Comparison of ENCODE assay signal across 1 cellular context in genomic region chr6:138569970-138570715, GRCh38.
TF ChIP-seq lines count a peak whose summit lies in the region.

No MANE protein-coding gene starts in this region.

TF ChIP-seq in HepG2, 621 proteins besides CTCF, POLR2A, EP300 and RAD21 (continued from another document and continues in another):
- TF ChIP-seq PATZ1 (CRISPR knock-in tag; IDR thresholded peaks at IDR 0.05), result no peak
- no peak for TF ChIP-seq ZSCAN9 (CRISPR knock-in tag; IDR thresholded peaks at IDR 0.05; ENCODE audit: borderline replicate concordance)
- no peak for TF ChIP-seq YY1 (IDR thresholded peaks at IDR 0.05; ENCODE audit: insufficient read depth, insufficient replicate concordance, low read depth, low read length)
- TF ChIP-seq, protein P1, sequence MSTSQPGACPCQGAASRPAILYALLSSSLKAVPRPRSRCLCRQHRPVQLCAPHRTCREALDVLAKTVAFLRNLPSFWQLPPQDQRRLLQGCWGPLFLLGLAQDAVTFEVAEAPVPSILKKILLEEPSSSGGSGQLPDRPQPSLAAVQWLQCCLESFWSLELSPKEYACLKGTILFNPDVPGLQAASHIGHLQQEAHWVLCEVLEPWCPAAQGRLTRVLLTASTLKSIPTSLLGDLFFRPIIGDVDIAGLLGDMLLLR (CRISPR knock-in tag; IDR thresholded peaks at IDR 0.05), result no peak
- no peak for TF ChIP-seq DBP (CRISPR knock-in tag; IDR thresholded peaks at IDR 0.05; ENCODE audit: not compliant biosample characterization)
- TF ChIP-seq TBL1XR1 (IDR thresholded peaks at IDR 0.05; ENCODE audit: borderline replicate concordance, low read length, partially characterized antibody), result no peak
- no peak for TF ChIP-seq POGK (CRISPR knock-in tag; conservative IDR thresholded peaks at IDR 0.05)
- no peak for TF ChIP-seq ZNF281 (CRISPR knock-in tag; IDR thresholded peaks at IDR 0.05; ENCODE audit: borderline replicate concordance)
- TF ChIP-seq MBNL3 (CRISPR knock-in tag; conservative IDR thresholded peaks at IDR 0.05), result no peak
- TF ChIP-seq ZEB1 (IDR thresholded peaks at IDR 0.05; ENCODE audit: insufficient replicate concordance, low read depth), result no peak
- TF ChIP-seq HNF1A (IDR thresholded peaks at IDR 0.05; ENCODE audit: low read depth), result no peak
- peak; percentile 44; the same call in 1 of the 2 replicates for TF ChIP-seq HNF1A (CRISPR knock-in tag; IDR thresholded peaks at IDR 0.05; ENCODE audit: borderline replicate concordance)
- no peak for TF ChIP-seq ZNF234 (CRISPR knock-in tag; conservative IDR thresholded peaks at IDR 0.05)
- TF ChIP-seq TMF1 (CRISPR knock-in tag; IDR thresholded peaks at IDR 0.05; ENCODE audit: low read depth), result no peak
- no peak for TF ChIP-seq HCFC1 (IDR thresholded peaks at IDR 0.05; ENCODE audit: low read depth, low read length)
- no peak for TF ChIP-seq XRCC5 (optimal IDR thresholded peaks at IDR 0.05; ENCODE audit: low read length)
- no peak for TF ChIP-seq ZNF383 (CRISPR knock-in tag; IDR thresholded peaks at IDR 0.05; ENCODE audit: borderline replicate concordance)
- TF ChIP-seq ZNF567 (CRISPR knock-in tag; IDR thresholded peaks at IDR 0.05; ENCODE audit: borderline replicate concordance), result no peak
- no peak for TF ChIP-seq ZNF547 (CRISPR knock-in tag; IDR thresholded peaks at IDR 0.05)
- TF ChIP-seq, protein P2, sequence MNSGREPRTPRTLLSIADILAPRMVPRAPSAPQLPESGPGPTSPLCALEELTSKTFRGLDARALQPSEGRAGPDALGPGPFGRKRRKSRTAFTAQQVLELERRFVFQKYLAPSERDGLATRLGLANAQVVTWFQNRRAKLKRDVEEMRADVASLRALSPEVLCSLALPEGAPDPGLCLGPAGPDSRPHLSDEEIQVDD (CRISPR knock-in tag; IDR thresholded peaks at IDR 0.05; ENCODE audit: borderline replicate concordance), result no peak
- no peak for TF ChIP-seq GPBP1L1 (CRISPR knock-in tag; IDR thresholded peaks at IDR 0.05)
- TF ChIP-seq ZBTB39 (CRISPR knock-in tag; IDR thresholded peaks at IDR 0.05), result no peak
- TF ChIP-seq, protein P3, sequence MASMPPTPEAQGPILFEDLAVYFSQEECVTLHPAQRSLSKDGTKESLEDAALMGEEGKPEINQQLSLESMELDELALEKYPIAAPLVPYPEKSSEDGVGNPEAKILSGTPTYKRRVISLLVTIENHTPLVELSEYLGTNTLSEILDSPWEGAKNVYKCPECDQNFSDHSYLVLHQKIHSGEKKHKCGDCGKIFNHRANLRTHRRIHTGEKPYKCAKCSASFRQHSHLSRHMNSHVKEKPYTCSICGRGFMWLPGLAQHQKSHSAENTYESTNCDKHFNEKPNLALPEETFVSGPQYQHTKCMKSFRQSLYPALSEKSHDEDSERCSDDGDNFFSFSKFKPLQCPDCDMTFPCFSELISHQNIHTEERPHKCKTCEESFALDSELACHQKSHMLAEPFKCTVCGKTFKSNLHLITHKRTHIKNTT (CRISPR knock-in tag; IDR thresholded peaks at IDR 0.05), result no peak
- TF ChIP-seq ATF7-NPFF (CRISPR knock-in tag; IDR thresholded peaks at IDR 0.05; ENCODE audit: low read depth), result no peak
- no peak for TF ChIP-seq BORCS8-MEF2B (CRISPR knock-in tag; IDR thresholded peaks at IDR 0.05)
- TF ChIP-seq, protein P4, sequence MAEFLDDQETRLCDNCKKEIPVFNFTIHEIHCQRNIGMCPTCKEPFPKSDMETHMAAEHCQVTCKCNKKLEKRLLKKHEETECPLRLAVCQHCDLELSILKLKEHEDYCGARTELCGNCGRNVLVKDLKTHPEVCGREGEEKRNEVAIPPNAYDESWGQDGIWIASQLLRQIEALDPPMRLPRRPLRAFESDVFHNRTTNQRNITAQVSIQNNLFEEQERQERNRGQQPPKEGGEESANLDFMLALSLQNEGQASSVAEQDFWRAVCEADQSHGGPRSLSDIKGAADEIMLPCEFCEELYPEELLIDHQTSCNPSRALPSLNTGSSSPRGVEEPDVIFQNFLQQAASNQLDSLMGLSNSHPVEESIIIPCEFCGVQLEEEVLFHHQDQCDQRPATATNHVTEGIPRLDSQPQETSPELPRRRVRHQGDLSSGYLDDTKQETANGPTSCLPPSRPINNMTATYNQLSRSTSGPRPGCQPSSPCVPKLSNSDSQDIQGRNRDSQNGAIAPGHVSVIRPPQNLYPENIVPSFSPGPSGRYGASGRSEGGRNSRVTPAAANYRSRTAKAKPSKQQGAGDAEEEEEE (CRISPR knock-in tag; IDR thresholded peaks at IDR 0.05; ENCODE audit: borderline replicate concordance), result no peak
- TF ChIP-seq ZNF558 (CRISPR knock-in tag; IDR thresholded peaks at IDR 0.05; ENCODE audit: borderline replicate concordance), result no peak
- no peak for TF ChIP-seq ZBTB21 (CRISPR knock-in tag; IDR thresholded peaks at IDR 0.05)
- TF ChIP-seq MTF2 (CRISPR knock-in tag; IDR thresholded peaks at IDR 0.05; ENCODE audit: borderline replicate concordance), result no peak
- TF ChIP-seq SPEN (CRISPR knock-in tag; IDR thresholded peaks at IDR 0.05; ENCODE audit: low read depth), result no peak
- TF ChIP-seq, protein P5, sequence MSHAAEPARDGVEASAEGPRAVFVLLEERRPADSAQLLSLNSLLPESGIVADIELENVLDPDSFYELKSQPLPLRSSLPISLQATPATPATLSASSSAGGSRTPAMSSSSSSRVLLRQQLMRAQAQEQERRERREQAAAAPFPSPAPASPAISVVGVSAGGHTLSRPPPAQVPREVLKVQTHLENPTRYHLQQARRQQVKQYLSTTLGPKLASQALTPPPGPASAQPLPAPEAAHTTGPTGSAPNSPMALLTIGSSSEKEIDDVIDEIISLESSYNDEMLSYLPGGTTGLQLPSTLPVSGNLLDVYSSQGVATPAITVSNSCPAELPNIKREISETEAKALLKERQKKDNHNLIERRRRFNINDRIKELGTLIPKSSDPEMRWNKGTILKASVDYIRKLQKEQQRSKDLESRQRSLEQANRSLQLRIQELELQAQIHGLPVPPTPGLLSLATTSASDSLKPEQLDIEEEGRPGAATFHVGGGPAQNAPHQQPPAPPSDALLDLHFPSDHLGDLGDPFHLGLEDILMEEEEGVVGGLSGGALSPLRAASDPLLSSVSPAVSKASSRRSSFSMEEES (CRISPR knock-in tag; IDR thresholded peaks at IDR 0.05), result peak; percentile 94
- TF ChIP-seq ZNF143 (CRISPR knock-in tag; IDR thresholded peaks at IDR 0.05), result no peak
- peak; percentile 73; the same call in 1 of the 2 replicates for TF ChIP-seq FOXK2 (IDR thresholded peaks at IDR 0.05)
- no peak; the same call in 1 of the 2 replicates for TF ChIP-seq HDAC6 (IDR thresholded peaks at IDR 0.05; ENCODE audit: low read depth, low read length)
- TF ChIP-seq ZNF329 (CRISPR knock-in tag; IDR thresholded peaks at IDR 0.05; ENCODE audit: low read depth), result no peak
- no peak for TF ChIP-seq CENPBD1 (CRISPR knock-in tag; IDR thresholded peaks at IDR 0.05; ENCODE audit: borderline replicate concordance, low read depth)
